Comparison of ENCODE assay signal across 30 cellular contexts in the genomic region with DNA sequence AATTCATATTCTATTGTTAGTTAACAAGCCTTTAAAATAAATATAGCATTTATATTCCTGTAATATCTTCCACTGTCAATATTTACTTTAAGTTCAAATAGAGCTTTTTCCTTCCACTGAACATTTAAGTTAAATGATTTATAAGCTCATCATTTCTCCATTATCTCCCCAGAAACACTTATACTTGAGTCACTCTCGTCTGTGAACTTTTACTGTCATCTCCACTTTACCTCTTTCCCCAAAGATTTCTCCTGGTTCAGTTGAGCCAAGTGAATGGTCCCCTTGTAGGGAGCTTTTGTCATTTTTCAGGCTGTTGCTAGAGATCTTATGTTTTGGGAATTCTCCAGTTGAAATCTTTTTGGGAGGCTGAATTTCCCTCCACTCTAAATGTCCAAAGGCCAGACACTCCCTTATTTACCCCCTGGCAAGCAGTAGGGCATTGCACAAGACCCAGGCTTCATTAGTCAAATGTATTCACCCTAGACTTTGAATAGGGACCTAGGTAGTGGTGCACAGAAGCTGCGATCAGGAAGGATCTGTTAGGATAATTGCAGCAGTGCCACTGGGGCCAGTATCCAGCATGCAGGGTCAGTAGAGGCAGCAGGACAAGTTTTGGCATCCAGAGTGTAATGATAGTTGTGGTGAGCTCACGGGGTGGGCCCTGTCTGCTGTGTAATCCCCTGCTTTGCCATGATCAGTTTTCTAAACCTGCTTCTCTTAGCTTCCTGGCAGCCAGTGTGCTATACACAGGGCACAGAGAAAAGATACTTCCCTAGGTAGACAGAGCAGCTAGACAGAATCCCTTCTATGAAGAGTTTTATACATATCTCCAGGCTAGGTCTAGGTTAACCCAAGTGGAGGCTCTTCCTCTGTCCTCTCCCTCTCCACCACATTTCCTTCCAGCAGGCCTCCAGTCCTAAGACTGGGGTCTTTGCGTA.
A peak's percentile ranks its signal among the peaks of the same experiment; 100 is the strongest.
DNase-seq lines count a peak whose midpoint lies in the region; ATAC-seq, FAIRE-seq and TF ChIP-seq lines count a peak whose summit lies in the region.
"Had no signal": no experiment of that assay in that cellular context is flagged by ENCODE, and none has a peak within 500 bp of the region (broad histone marks: within the 10 kb centered on the region; RNA-seq: fewer than 3 reads in every experiment).

No MANE protein-coding gene starts in this region.

- peaks cover 0 to 2% of the 10 kb centered on the region in 2 donors for H3K4me1 ChIP-seq in small intestine (ENCODE audit: control insufficient read depth in 2 of 2, insufficient read depth in 1 of 2, low read depth in 1 of 2, low read length in 1 of 2)
- H3K4me1 ChIP-seq: esophagus muscularis mucosa, gastrocnemius medialis, tibial nerve had no signal

- no peak for FAIRE-seq in small intestine (lab: Jason Lieb, UNC)

- H3K4me1 Mint-ChIP-seq in stimulated activated memory B cell treated with anti-CD40 and anti-IgM and Interleukin-4, amounts not matched to agents 10 μg/mL and 1 μg/mL and 100 μg/mL, for 72 hours, result no peaks in the 10 kb centered on the region
- H3K4me1 Mint-ChIP-seq: activated naive CD8-positive, alpha-beta T cell treated with anti-CD3 and anti-CD28 coated beads, Interleukin-2, amount 50 U/mL, for 24 hours had no signal

- peaks cover 14% of the 10 kb centered on the region for H3K27me3 Mint-ChIP-seq in stimulated activated memory B cell treated with anti-CD40 and anti-IgM and Interleukin-4, amounts not matched to agents 10 μg/mL and 1 μg/mL and 100 μg/mL, for 72 hours
- H3K27me3 Mint-ChIP-seq: activated naive CD8-positive, alpha-beta T cell treated with anti-CD3 and anti-CD28 coated beads, Interleukin-2, amount 50 U/mL, for 24 hours had no signal

- no peaks in the 10 kb centered on the region for H3K36me3 Mint-ChIP-seq in stimulated activated memory B cell treated with anti-CD40 and anti-IgM and Interleukin-4, amounts not matched to agents 10 μg/mL and 1 μg/mL and 100 μg/mL, for 72 hours
- H3K36me3 Mint-ChIP-seq: brain, immature natural killer cell had no signal

- no peak for TF ChIP-seq CTCF in coronary artery (IDR thresholded peaks at IDR 0.05)

- DNase-seq in HuH-7 (ENCODE audit: low spot score) (peak; percentile 65), SK-N-DZ (ENCODE audit: low spot score) (peak; percentile 59), left lobe of liver (ENCODE audit: low spot score) (peak; percentile 88), small intestine (peak; percentile 68), coronary artery (ENCODE audit: low spot score) (no peak), A172 (ENCODE audit: low spot score) (no peak)
- DNase-seq: activated CD4-positive, CD25-positive, alpha-beta regulatory T cell; activated gamma-delta T cell; activated naive CD8-positive, alpha-beta T cell treated with anti-CD3 and anti-CD28 coated beads, Interleukin-2, amount 50 U/mL, for 24 hours; CD8-positive, alpha-beta memory T cell; DMS153; effector memory CD8-positive, alpha-beta T cell; gastrocnemius medialis; GDM1; GOT3; immature natural killer cell; KBM-7; left ventricle myocardium superior; NCI-H2171 treated with DMSO at 0.1 percent for 48 hours; NCI-H748 treated with DMSO at 0.1 percent for 48 hours; nephron progenitor cell; SW 1271; T1000 had no signal

- WGBS in small intestine, 3 donors, result 34 to 63% (median 50%) methylated on average over 4 of the region's 4 CpGs

- H3K9me3 Mint-ChIP-seq in stimulated activated memory B cell treated with anti-CD40 and anti-IgM and Interleukin-4, amounts not matched to agents 10 μg/mL and 1 μg/mL and 100 μg/mL, for 72 hours, result no peaks in the 10 kb centered on the region
- H3K9me3 Mint-ChIP-seq: activated naive CD8-positive, alpha-beta T cell treated with anti-CD3 and anti-CD28 coated beads, Interleukin-2, amount 50 U/mL, for 24 hours; effector memory CD8-positive, alpha-beta T cell; immature natural killer cell had no signal

- no peaks in the 10 kb centered on the region for H3K9me3 ChIP-seq in small intestine (ENCODE audit: control insufficient read depth, low read depth)
- H3K9me3 ChIP-seq: esophagus muscularis mucosa, gastrocnemius medialis, tibial nerve had no signal

- H3K36me3 ChIP-seq in small intestine (ENCODE audit: control insufficient read depth in 2 of 2, insufficient read depth in 2 of 2, low read length in 2 of 2), result no peaks in the 10 kb centered on the region
- H3K36me3 ChIP-seq: esophagus muscularis mucosa, gastrocnemius medialis, tibial nerve had no signal

- H3K27ac Mint-ChIP-seq in stimulated activated memory B cell treated with anti-CD40 and anti-IgM and Interleukin-4, amounts not matched to agents 10 μg/mL and 1 μg/mL and 100 μg/mL, for 72 hours, result no peak overlapping the region
- H3K27ac Mint-ChIP-seq: activated naive CD8-positive, alpha-beta T cell treated with anti-CD3 and anti-CD28 coated beads, Interleukin-2, amount 50 U/mL, for 24 hours; effector memory CD8-positive, alpha-beta T cell; immature natural killer cell had no signal

- no peak overlapping the region for H3K4me3 Mint-ChIP-seq in stimulated activated memory B cell treated with anti-CD40 and anti-IgM and Interleukin-4, amounts not matched to agents 10 μg/mL and 1 μg/mL and 100 μg/mL, for 72 hours
- H3K4me3 Mint-ChIP-seq: activated naive CD8-positive, alpha-beta T cell treated with anti-CD3 and anti-CD28 coated beads, Interleukin-2, amount 50 U/mL, for 24 hours; CD8-positive, alpha-beta memory T cell; effector memory CD8-positive, alpha-beta T cell; immature natural killer cell; nephron progenitor cell had no signal

- no peak overlapping the region for H3K4me3 ChIP-seq in small intestine (ENCODE audit: low read depth in 1 of 2, low read length in 2 of 2)
- no peak overlapping the region for H3K4me3 ChIP-seq in coronary artery
- H3K4me3 ChIP-seq: esophagus muscularis mucosa, gastrocnemius medialis, hepatocyte, tibial nerve had no signal

- H3K27me3 ChIP-seq in small intestine (ENCODE audit: control insufficient read depth in 2 of 2, insufficient read depth in 2 of 2, low read length in 2 of 2), result no peaks in the 10 kb centered on the region
- H3K27me3 ChIP-seq: esophagus muscularis mucosa, gastrocnemius medialis, hepatocyte, tibial nerve had no signal

- H3K27ac ChIP-seq in small intestine (ENCODE audit: low read depth in 1 of 2, low read length in 1 of 2) (peak overlapping the region in 1 of 2 donors; percentile 9), coronary artery (no peak overlapping the region)
- H3K27ac ChIP-seq: esophagus muscularis mucosa, gastrocnemius medialis, hepatocyte, tibial nerve had no signal

- ATAC-seq in left lobe of liver, result peak; percentile 97
- ATAC-seq in HG03469 (IDR thresholded peaks at IDR 0.05; ENCODE audit: unreplicated experiment), result no peak
- no peak for ATAC-seq in stimulated activated memory B cell treated with anti-CD40 and anti-IgM and Interleukin-4, amounts not matched to agents 10 μg/mL and 1 μg/mL and 100 μg/mL, for 72 hours
- ATAC-seq: activated naive CD8-positive, alpha-beta T cell treated with anti-CD3 and anti-CD28 coated beads, Interleukin-2, amount 50 U/mL, for 24 hours; effector memory CD8-positive, alpha-beta T cell; gastrocnemius medialis; left ventricle myocardium superior; Right ventricle myocardium inferior had no signal

Comparison
In these comparisons a context has a peak if more than half of its experiments do, and no peak if none do; other contexts are left out.
1. DNase-seq: peak in HuH-7 (single experiment), SK-N-DZ (single experiment), left lobe of liver (single experiment) and small intestine (single experiment); none in coronary artery (single experiment) and A172 (single experiment).